8 cellular contexts compared by ENCODE assay signal in genomic region chr2:159285929-159286708, GRCh38. TPM values are rescaled to one million over a fixed set of nuclear protein-coding genes. Genes with fewer than 3 reads are reported as not detected.
DNase-seq lines count a peak whose midpoint lies in the region; ATAC-seq and TF ChIP-seq lines count a peak whose summit lies in the region.

WDSUB1 (minus strand) TSS chr2:159286703; CDS start chr2:159283069, 3,634 bp downstream.

- H3K27me3 Mint-ChIP-seq in CD4-positive, CD25-positive, alpha-beta regulatory T cell = peaks cover 19% of the 10 kb centered on the region
- no peaks in the 10 kb centered on the region for H3K27me3 Mint-ChIP-seq in progenitor cell of endocrine pancreas

- no peaks in the 10 kb centered on the region for H3K9me2 ChIP-seq in PC-3 (replicated peaks; ENCODE audit: low read length)

- H3K4me3 Mint-ChIP-seq in CD4-positive, CD25-positive, alpha-beta regulatory T cell = peak within 1 kb of the TSS; percentile 77 to 92 (median 90)
- H3K4me3 Mint-ChIP-seq in progenitor cell of endocrine pancreas (ENCODE audit: low read depth) = peak within 1 kb of the TSS; percentile 90

- H4K20me1 ChIP-seq in PC-3 (ENCODE audit: low read length) = no peaks in the 10 kb centered on the region

- H2AFZ ChIP-seq in PC-3 (ENCODE audit: low read length) = peak within 1 kb of the TSS; percentile 100

- 1% methylated on average over 64 of the region's 64 CpGs for WGBS in right cardiac atrium

- TF ChIP-seq CTCF in PC-3 (conservative IDR thresholded peaks at IDR 0.05; ENCODE audit: low read depth, low read length) (no peak), progenitor cell of endocrine pancreas (IDR thresholded peaks at IDR 0.05; ENCODE audit: unreplicated experiment) (no peak)

- H3K4me2 ChIP-seq in PC-3 (ENCODE audit: low read length) = peak within 1 kb of the TSS; percentile 99

- intact Hi-C loops in PC-3 (cut with micrococcal nuclease) = loop anchor here (1.0 to 5.0 kb wide), 2 partner anchors 36 to 331 kb away; partner anchors contain the start of gene BAZ2B
- intact Hi-C loops in right cardiac atrium (cut with DNase I) = no loop called here

- no peaks in the 10 kb centered on the region for H3K27me3 ChIP-seq in CD4-positive, CD25-positive, alpha-beta regulatory T cell (ENCODE audit: control insufficient read depth, insufficient read depth, low read length)
- H3K27me3 ChIP-seq in PC-3 (ENCODE audit: low read length) (no peaks in the 10 kb centered on the region), right cardiac atrium (ENCODE audit: control insufficient read depth, insufficient read depth) (no peaks in the 10 kb centered on the region)

- H3K4me1 ChIP-seq in CD4-positive, CD25-positive, alpha-beta regulatory T cell (ENCODE audit: control insufficient read depth, insufficient read depth, low read length, poor library complexity, severe bottlenecking) = peaks cover 8% of the 10 kb centered on the region
- H3K4me1 ChIP-seq in PC-3 (ENCODE audit: insufficient read depth, low read length) (peaks cover 17% of the 10 kb centered on the region; the same call in 1 of the 2 replicates), right cardiac atrium (ENCODE audit: control insufficient read depth, insufficient read depth, low read length) (no peaks in the 10 kb centered on the region)

- H3K27ac Mint-ChIP-seq in CD4-positive, CD25-positive, alpha-beta regulatory T cell = peak within 1 kb of the TSS; percentile 64 to 91 (median 82)
- H3K27ac Mint-ChIP-seq in progenitor cell of endocrine pancreas = peak within 1 kb of the TSS; percentile 98

- peaks cover 7% of the 10 kb centered on the region for H3K36me3 Mint-ChIP-seq in CD4-positive, CD25-positive, alpha-beta regulatory T cell
- H3K36me3 Mint-ChIP-seq in progenitor cell of endocrine pancreas (ENCODE audit: insufficient read depth) = peaks cover 1% of the 10 kb centered on the region

- peaks cover 0 to 2% (median 0%) of the 10 kb centered on the region in 7 donors for H3K9me3 Mint-ChIP-seq in CD4-positive, CD25-positive, alpha-beta regulatory T cell
- no peaks in the 10 kb centered on the region for H3K9me3 Mint-ChIP-seq in progenitor cell of endocrine pancreas (ENCODE audit: low read depth)

- BruUV-seq in PC-3 (replicated peaks; lab: Mats Ljungman, UMichigan) = no TSS peak

- H3K4me3 ChIP-seq in CD4-positive, CD25-positive, alpha-beta regulatory T cell (ENCODE audit: low read depth, low read length) = peak within 1 kb of the TSS; percentile 89
- H3K4me3 ChIP-seq in PC-3 (ENCODE audit: low read length) = peak within 1 kb of the TSS; percentile 96
- peak within 1 kb of the TSS; percentile 52 for H3K4me3 ChIP-seq in right cardiac atrium (ENCODE audit: low read length)

- CTCF ChIA-PET in PC-3 (lab: Charles Lee) = no interaction called here

- no peaks in the 10 kb centered on the region for H3F3A ChIP-seq in PC-3 (ENCODE audit: low read length, unreplicated experiment)

- POLR2A ChIA-PET in PC-3 (lab: Charles Lee; ENCODE audit: unreplicated experiment) = interaction anchor here (0.6 kb wide), 1 partner anchor 188 kb away, joined by 7 read pairs; no protein-coding TSS in a partner anchor

- H3K27ac ChIP-seq in CD4-positive, CD25-positive, alpha-beta regulatory T cell (ENCODE audit: insufficient read depth, low read length, poor library complexity, severe bottlenecking) = peak within 1 kb of the TSS; percentile 60
- H3K27ac ChIP-seq in PC-3 (ENCODE audit: low read length) (peak within 1 kb of the TSS; percentile 47), right cardiac atrium (ENCODE audit: low read length) (peak within 1 kb of the TSS; percentile 94)

- peak in 1 of 2 donors; percentile 33 for ATAC-seq in CD4-positive, CD25-positive, alpha-beta regulatory T cell (ENCODE audit: low read depth in 2 of 2)
- ATAC-seq in GM19025 (IDR thresholded peaks at IDR 0.05; ENCODE audit: low read depth, unreplicated experiment) (peak; percentile 38), HG03442 (IDR thresholded peaks at IDR 0.05; ENCODE audit: unreplicated experiment) (peak; percentile 14), PC-3 (peak; percentile 53), right cardiac atrium (peak; percentile 58 to 61)

- H3K36me3 ChIP-seq in CD4-positive, CD25-positive, alpha-beta regulatory T cell (ENCODE audit: control insufficient read depth, insufficient read depth, low read length) = no peaks in the 10 kb centered on the region
- no peaks in the 10 kb centered on the region for H3K36me3 ChIP-seq in PC-3 (ENCODE audit: low read depth, low read length)

- peaks cover 24% of the 10 kb centered on the region for H3K79me2 ChIP-seq in PC-3 (ENCODE audit: low read length)

- peaks cover 13 to 24% (median 22%) of the 10 kb centered on the region in 4 donors for H3K4me1 Mint-ChIP-seq in CD4-positive, CD25-positive, alpha-beta regulatory T cell
- peaks cover 23% of the 10 kb centered on the region for H3K4me1 Mint-ChIP-seq in progenitor cell of endocrine pancreas (ENCODE audit: low read depth)

- DNase-seq in CD4-positive, CD25-positive, alpha-beta regulatory T cell = peak in 1 of 3 donors; percentile 15
- peak; percentile 50 for DNase-seq in PC-3
- DNase-seq in anterior cingulate cortex (lab: John Stamatoyannopoulos, UW) = peak in 50 of 58 donors; percentile 10 to 67 (median 41)
- DNase-seq in right cardiac atrium = peak; percentile 68 to 88 (median 87)
- DNase-seq in progenitor cell of endocrine pancreas (ENCODE audit: low spot score, unreplicated experiment) = peak; percentile 56
- DNase-seq in SKM-1 (lab: John Stamatoyannopoulos, UW; ENCODE audit: unreplicated experiment) = no peak

- no peaks in the 10 kb centered on the region for H3K9me3 ChIP-seq in CD4-positive, CD25-positive, alpha-beta regulatory T cell (ENCODE audit: control insufficient read depth in 2 of 2, low read length in 2 of 2)
- no peaks in the 10 kb centered on the region for H3K9me3 ChIP-seq in PC-3 (ENCODE audit: low read length)
- H3K9me3 ChIP-seq in right cardiac atrium (ENCODE audit: control insufficient read depth, low read length) = no peaks in the 10 kb centered on the region

- H3K9ac ChIP-seq in PC-3 (ENCODE audit: low read length) = peak within 1 kb of the TSS; percentile 85

RNA-seq across cellular contexts. Expression of gene WDSUB1, which starts in this region (rescaled TPM):
- 2.1 TPM for total RNA-seq in CD4-positive, CD25-positive, alpha-beta regulatory T cell
- polyA plus RNA-seq in CD4-positive, CD25-positive, alpha-beta regulatory T cell = 1 to 10 TPM; 2.9 to 5.6 (median 4.3) TPM
- 3.5 and 6.6 TPM in 2 replicates for total RNA-seq in PC-3 (2014; rRNA removed)
- 10 to 100 TPM in 1 of 4 donors, 1 to 10 TPM in 3; 6.1 to 10.4 (median 9.5) TPM for total RNA-seq in right cardiac atrium
- 8.9 TPM for polyA plus RNA-seq in right cardiac atrium
- 13.0 and 14.9 TPM in 2 replicates for total RNA-seq in progenitor cell of endocrine pancreas
